ENCODE assay signal across 34 cellular contexts in the genomic region with DNA sequence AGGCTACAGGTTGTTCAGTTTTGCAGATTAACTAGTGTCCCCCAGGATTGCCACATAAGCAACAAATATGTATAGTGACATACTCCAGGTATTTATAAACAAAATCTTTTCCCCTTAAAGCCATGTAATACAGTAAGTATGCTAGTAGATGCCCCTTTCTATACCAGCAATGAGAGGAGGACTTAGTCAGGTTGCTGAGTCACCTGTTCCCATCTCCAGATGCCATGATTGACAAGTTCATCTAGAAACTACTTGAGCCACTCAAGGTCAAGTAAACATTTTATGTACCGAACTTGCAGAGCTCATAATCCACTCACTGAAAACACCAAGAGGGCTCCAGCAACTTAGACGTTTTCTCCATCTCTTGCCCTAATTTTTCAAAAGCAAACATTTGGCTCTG. TPM values are rescaled to one million over a fixed set of nuclear protein-coding genes. Genes with fewer than 3 reads are reported as not detected.
DNase-seq lines count a peak whose midpoint lies in the region; ATAC-seq, FAIRE-seq and TF ChIP-seq lines count a peak whose summit lies in the region.
"Had no signal": no experiment of that assay in that cellular context is flagged by ENCODE, and none has a peak within 500 bp of the region (broad histone marks: within the 10 kb centered on the region; RNA-seq: fewer than 3 reads in every experiment).

No MANE protein-coding gene starts in this region.

- H3K27ac ChIP-seq in KMS-11 (peak overlapping the region; percentile 80; the same call in 1 of the 2 replicates), K562 (ENCODE audit: extremely low read depth, low read depth, low read length) (no peak overlapping the region), foreskin keratinocyte (no peak overlapping the region), GM23338 (ENCODE audit: low read depth) (no peak overlapping the region)
- H3K27ac ChIP-seq: cardiac muscle cell, upper lobe of left lung had no signal

- no peaks in the 10 kb centered on the region for H3K27me3 ChIP-seq in KMS-11 (ENCODE audit: insufficient read depth, low read depth)
- H3K27me3 ChIP-seq in K562 (ENCODE audit: control insufficient read depth in 2 of 2, insufficient read depth in 2 of 2, low read length in 2 of 2), result no peaks in the 10 kb centered on the region
- H3K27me3 ChIP-seq in foreskin keratinocyte, result no peaks in the 10 kb centered on the region
- no peaks in the 10 kb centered on the region for H3K27me3 ChIP-seq in GM23338 (ENCODE audit: insufficient read depth)
- H3K27me3 ChIP-seq: cardiac muscle cell, ovary, Peyer's patch, suprapubic skin, upper lobe of left lung had no signal

- H3K9me2 ChIP-seq in GM23338 (ENCODE audit: insufficient read depth), result no peaks in the 10 kb centered on the region

- BruUV-seq in K562 (replicated peaks; lab: Mats Ljungman, UMichigan), result no TSS peak

- no peak for TF ChIP-seq RAD21 in K562 (CRISPR knock-in tag; conservative IDR thresholded peaks at IDR 0.05 in 1 of 2, IDR thresholded peaks at IDR 0.05 in 1 of 2)

- H3K79me2 ChIP-seq in KMS-11 (ENCODE audit: insufficient read depth, low read depth) (peaks cover 8% of the 10 kb centered on the region; the same call in 1 of the 2 replicates), K562 (ENCODE audit: control insufficient read depth, insufficient read depth, low read length) (no peaks in the 10 kb centered on the region), GM23338 (replicated peaks; ENCODE audit: insufficient read depth) (no peaks in the 10 kb centered on the region)

- no peak overlapping the region; the same call in 1 of the 2 replicates for H3K9ac ChIP-seq in KMS-11
- H3K9ac ChIP-seq in K562 (ENCODE audit: insufficient read depth in 1 of 2, low read depth in 2 of 2, low read length in 2 of 2), result no peak overlapping the region

- peaks cover 3% of the 10 kb centered on the region for H3K27me3 Mint-ChIP-seq in GM23338 (ENCODE audit: insufficient read depth, low read depth, poor library complexity)
- H3K27me3 Mint-ChIP-seq: activated naive CD8-positive, alpha-beta T cell had no signal

- no peaks in the 10 kb centered on the region for H3K9me3 ChIP-seq in K562 (replicated peaks; ENCODE audit: control insufficient read depth, insufficient read depth, low read depth, low read length)
- H3K9me3 ChIP-seq: BE2C, ovary, Peyer's patch, suprapubic skin, upper lobe of left lung had no signal

- no peaks in the 10 kb centered on the region for H3F3A ChIP-seq in GM23338 (replicated peaks; ENCODE audit: low read depth)

- peak overlapping the region; percentile 84 for H3K4me2 ChIP-seq in KMS-11
- H3K4me2 ChIP-seq in K562 (ENCODE audit: insufficient read depth, low read length), result no peak overlapping the region
- H3K4me2 ChIP-seq in GM23338, result no peak overlapping the region

- no peak for TF ChIP-seq POLR2A in K562 (conservative IDR thresholded peaks at IDR 0.05)

- no peaks in the 10 kb centered on the region for H3K36me3 ChIP-seq in KMS-11 (ENCODE audit: insufficient read depth)
- H3K36me3 ChIP-seq in K562 (ENCODE audit: control insufficient read depth, insufficient read depth, low read length), result no peaks in the 10 kb centered on the region
- no peaks in the 10 kb centered on the region for H3K36me3 ChIP-seq in GM23338 (ENCODE audit: insufficient read depth)
- H3K36me3 ChIP-seq: BE2C, cardiac muscle cell, ovary, Peyer's patch, suprapubic skin, upper lobe of left lung had no signal

- ATAC-seq in K562 (no peak), foreskin keratinocyte (peak; percentile 63), HG02938 (IDR thresholded peaks at IDR 0.05; ENCODE audit: unreplicated experiment) (no peak), GM23338 (no peak)
- ATAC-seq: GM12878, left colon had no signal

- no peak for TF ChIP-seq EP300 in K562 (IDR thresholded peaks at IDR 0.05; ENCODE audit: low read length)

- intact Hi-C loops in K562 (cut with micrococcal nuclease), result no loop called here

- no peak overlapping the region for H3K27ac Mint-ChIP-seq in GM23338
- H3K27ac Mint-ChIP-seq: activated naive CD8-positive, alpha-beta T cell; nephron progenitor cell had no signal

- H3K4me3 Mint-ChIP-seq in GM23338, result no peak overlapping the region
- H3K4me3 Mint-ChIP-seq: activated naive CD8-positive, alpha-beta T cell; CD8-positive, alpha-beta memory T cell; nephron progenitor cell had no signal

- H3K36me3 Mint-ChIP-seq in GM23338 (ENCODE audit: low read depth), result no peaks in the 10 kb centered on the region

- no peaks in the 10 kb centered on the region for H3K9me1 ChIP-seq in K562 (ENCODE audit: control insufficient read depth, insufficient read depth, low read length)

- CTCF ChIA-PET in K562 (lab: Yijun Ruan, JAX; ENCODE audit: low intra/inter-chr PET ratio), result no interaction called here

- no peaks in the 10 kb centered on the region for H4K20me1 ChIP-seq in KMS-11 (ENCODE audit: insufficient read depth)
- H4K20me1 ChIP-seq in K562 (replicated peaks; ENCODE audit: control insufficient read depth, insufficient read depth, low read length), result no peaks in the 10 kb centered on the region
- no peaks in the 10 kb centered on the region for H4K20me1 ChIP-seq in GM23338 (replicated peaks; ENCODE audit: insufficient read depth)

- H3K4me3 ChIP-seq in KMS-11 (IDR thresholded peaks at IDR 0.05; ENCODE audit: insufficient read depth, low read depth, low read length) (no peak overlapping the region), K562 (no peak overlapping the region), GM23338 (no peak overlapping the region)
- H3K4me3 ChIP-seq: cardiac muscle cell, GM12878, ovary, Peyer's patch, suprapubic skin, upper lobe of left lung had no signal

- 0% methylated on average over 2 of the region's 2 CpGs for WGBS in K562 (ENCODE audit: insufficient coverage, low coverage, missing lambda C conversion rate)

- TF ChIP-seq CTCF in KMS-11 (conservative IDR thresholded peaks at IDR 0.05; ENCODE audit: low read depth, low read length) (no peak), K562 (IDR thresholded peaks at IDR 0.05 in 2 of 3, conservative IDR thresholded peaks at IDR 0.05 in 1 of 3; ENCODE audit: insufficient read depth in 2 of 3, low read depth in 1 of 3, low read length in 3 of 3) (no peak), foreskin keratinocyte (conservative IDR thresholded peaks at IDR 0.05) (no peak), GM23338 (conservative IDR thresholded peaks at IDR 0.05; ENCODE audit: low read depth in 2 of 2) (no peak)

- DNase-seq in DMS53 treated with DMSO at 0.1 percent for 48 hours (lab: John Stamatoyannopoulos, UW; ENCODE audit: unreplicated experiment), result peak; percentile 14
- no peak for DNase-seq in K562 (ENCODE audit: extremely low read depth in 1 of 4, low spot score in 3 of 4)
- DNase-seq in foreskin keratinocyte, result peak in 1 of 2 donors; percentile 39
- no peak for DNase-seq in stimulated activated naive CD4-positive, alpha-beta T cell (lab: John Stamatoyannopoulos, UW)
- DNase-seq in NCI-H1930 (lab: John Stamatoyannopoulos, UW), result no peak
- DNase-seq in GM23338 (ENCODE audit: low spot score), result no peak
- DNase-seq: activated CD4-positive, alpha-beta T cell treated with anti-CD3 and anti-CD28 coated beads for 4 hours; activated CD8-positive, alpha-beta memory T cell treated with anti-CD3 and anti-CD28 coated beads for 24 hours; activated effector memory CD4-positive, alpha-beta T cell treated with anti-CD3 and anti-CD28 coated beads, Interleukin-2, amount 50 U/mL, for 16 hours; anterior cingulate cortex; BE2C; CD8-positive, alpha-beta memory T cell; effector CD4-positive, alpha-beta T cell; foreskin melanocyte; left colon; NCI-H1105 treated with DMSO at 0.1 percent for 48 hours; NCI-H2029; NCI-H2227 treated with DMSO at 0.1 percent for 48 hours; NCI-H69; nephron progenitor cell; ovary; Peyer's patch; retina; small intestine; stimulated activated naive CD4-positive, alpha-beta T cell treated with Interleukin-2 at 50 U/mL for 16 hours; SW 1271; upper lobe of left lung had no signal

- H3K9me3 Mint-ChIP-seq in GM23338, result no peaks in the 10 kb centered on the region
- H3K9me3 Mint-ChIP-seq: CD8-positive, alpha-beta memory T cell; nephron progenitor cell had no signal

- H2AFZ ChIP-seq in KMS-11 (ENCODE audit: low read depth) (no peak overlapping the region), K562 (ENCODE audit: low read depth, low read length) (no peak overlapping the region), GM23338 (no peak overlapping the region)

- POLR2A ChIA-PET in K562 (lab: Yijun Ruan, JAX), result no interaction called here

- H3K4me1 Mint-ChIP-seq in GM23338, result peaks cover 3% of the 10 kb centered on the region; the same call in 1 of the 3 replicates

- FAIRE-seq in K562 (lab: Jason Lieb, UNC), result no peak
- FAIRE-seq: colon, GM12878 had no signal

- in situ Hi-C loops in K562 (cut with MboI), result no loop called here

- H3K4me1 ChIP-seq in KMS-11 (ENCODE audit: low read depth, poor library complexity, severe bottlenecking) (peaks cover 71% of the 10 kb centered on the region), K562 (replicated peaks in 1 of 2; ENCODE audit: control insufficient read depth in 2 of 2, insufficient read depth in 2 of 2, low read length in 2 of 2) (no peaks in the 10 kb centered on the region), foreskin keratinocyte (peaks cover 26% of the 10 kb centered on the region), GM23338 (ENCODE audit: insufficient read depth) (no peaks in the 10 kb centered on the region)
- H3K4me1 ChIP-seq: BE2C had no signal

TF ChIP-seq in GM23338, 12 proteins besides CTCF, POLR2A, EP300 and RAD21 (continues in another document):
- no peak for TF ChIP-seq ZNF114 (CRISPR knock-in tag; IDR thresholded peaks at IDR 0.05)

RNA-seq across cellular contexts. Expression of gene SLC9A9, which starts 18.2 kb away (rescaled TPM):
- not detected in 2 replicates for total RNA-seq in K562 (2011; cell fraction: chromatin; rRNA removed; ENCODE audit: low replicate concordance)
- total RNA-seq in K562 (2011; cell fraction: nucleolus; rRNA removed), result not detected in 2 replicates
- total RNA-seq in K562 (2011; cell fraction: nucleoplasm; rRNA removed), result not detected in 2 replicates
- total RNA-seq in K562 (2014; rRNA removed) (not detected in 2 replicates), K562 (2014; rRNA removed; fragmentation: Illumina TruSeq; extraction: Trizol) (not detected in 2 replicates), K562 (2015; rRNA removed; fragmentation: Illumina TruSeq; extraction: Trizol) (not detected in 2 replicates), K562 (2021) (0.13 and 0.27 TPM in 2 replicates), foreskin keratinocyte (1.9 and 2.0 TPM in 2 replicates)
- polyA plus RNA-seq in K562 (2011; rRNA removed) (not detected in 2 replicates), K562 (2014; fragmentation: Illumina TruSeq; extraction: Trizol) (0.03 TPM in 1 of 2 replicates, not detected in the other), K562 (2014; fragmentation: Nextera tagmentation; extraction: Ambion mirVana) (not detected), K562 (2014; rRNA removed) (not detected in 2 replicates), foreskin keratinocyte (1.3 and 1.4 TPM in 2 replicates), GM23338 (2016; fragmentation: Nextera tagmentation; extraction: Ambion mirVana) (0.66 and 1.3 TPM in 2 replicates)
- polyA plus RNA-seq in K562 (2011; cell fraction: cytosol; rRNA removed), result not detected in 2 replicates
- polyA plus RNA-seq in K562 (2011; cell fraction: nucleus; rRNA removed), result not detected in 2 replicates
- polyA plus RNA-seq in K562 (2012), result 0.08 and 0.19 TPM in 2 replicates
- 0.04 and 0.33 TPM in 2 replicates for polyA minus RNA-seq in K562 (2011; rRNA and poly(A)+ RNA removed)
- not detected in 2 replicates for polyA minus RNA-seq in K562 (2011; cell fraction: cytosol; rRNA and poly(A)+ RNA removed)
- not detected in 2 replicates for polyA minus RNA-seq in K562 (2011; cell fraction: nucleus; rRNA and poly(A)+ RNA removed)
- 0.93 and 1.6 TPM in 2 replicates for total RNA-seq in GM23338 (2014; rRNA removed; shearing (Covaris generic))
